In genomic region chr10:96741557-96741956, GRCh38 we compare ENCODE assay signal across 2 cellular contexts. TPM values are rescaled to one million over a fixed set of nuclear protein-coding genes. Genes with fewer than 3 reads are reported as not detected.
"Had no signal": no experiment of that assay in that cellular context is flagged by ENCODE, and none has a peak within 500 bp of the region (broad histone marks: within the 10 kb centered on the region; RNA-seq: fewer than 3 reads in every experiment).

No MANE protein-coding gene starts in this region.

RNA-seq across cellular contexts. Expression of gene PIK3AP1, which starts 21.2 kb away (rescaled TPM):
- total RNA-seq: dermis blood vessel endothelial cell had no signal
- polyA plus RNA-seq: keratinocyte had no signal
